ENCODE assay signal across 8 cellular contexts in the genomic region with DNA sequence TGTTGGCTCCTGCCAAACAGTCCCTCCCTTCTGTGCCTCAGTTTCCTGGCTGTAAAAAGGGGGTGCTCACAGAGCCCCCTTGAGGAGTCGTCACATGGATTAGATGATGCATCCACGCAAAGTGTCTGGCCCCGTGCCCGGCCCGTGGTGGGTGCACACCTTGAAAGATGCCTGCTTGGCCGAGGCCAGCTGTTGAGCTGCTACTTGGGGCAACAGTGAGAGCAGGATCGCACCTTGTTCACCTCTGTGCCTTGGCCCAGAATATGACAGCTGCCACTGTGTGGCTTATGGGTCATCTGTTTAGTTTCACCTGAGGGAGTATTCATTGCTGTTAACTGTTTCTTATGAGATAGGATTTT. TPM values are rescaled to one million over a fixed set of nuclear protein-coding genes. Genes with fewer than 3 reads are reported as not detected.
DNase-seq lines count a peak whose midpoint lies in the region; ATAC-seq and TF ChIP-seq lines count a peak whose summit lies in the region.

No MANE protein-coding gene starts in this region.

- H3K18ac ChIP-seq in mesenchymal stem cell (ENCODE audit: low read depth in 1 of 2, low read length in 2 of 2): peak overlapping the region in 1 of 2 experiments; percentile 18

- intact Hi-C loops in activated T-helper 1 cell treated with anti-CD3 and anti-CD28 coated beads, Interleukin-12 subunit alpha, Interleukin-12 subunit beta, Interleukin-2, Interleukin-4 antibody, amounts not matched to agents 30 ng/mL and 10 ng/mL and 1 ng/mL, durations not matched to agents 14 hours and 24 hours and 36 hours (cut with micrococcal nuclease): no loop called here

- no peak overlapping the region for H3K27ac ChIP-seq in mesenchymal stem cell (ENCODE audit: low read length, poor library complexity, severe bottlenecking)

- peak overlapping the region; percentile 76 for H3K4me3 Mint-ChIP-seq in activated T-helper 1 cell treated with anti-CD3 and anti-CD28 coated beads, Interleukin-12 subunit alpha, Interleukin-12 subunit beta, Interleukin-2, Interleukin-4 antibody, amounts not matched to agents 30 ng/mL and 10 ng/mL and 1 ng/mL, durations not matched to agents 14 hours and 24 hours and 36 hours

- H2AFZ ChIP-seq in mesenchymal stem cell (ENCODE audit: low read depth, low read length): no peak overlapping the region

- H3K4me2 ChIP-seq in mesenchymal stem cell (ENCODE audit: low read length, poor library complexity, severe bottlenecking): peak overlapping the region; percentile 77

- no peak overlapping the region for H3K14ac ChIP-seq in mesenchymal stem cell (ENCODE audit: low read length in 2 of 2)

- no peak overlapping the region for H2BK15ac ChIP-seq in mesenchymal stem cell (ENCODE audit: low read depth, poor library complexity, severe bottlenecking)

- H3K4ac ChIP-seq in mesenchymal stem cell (ENCODE audit: low read depth in 1 of 2, low read length in 2 of 2): no peak overlapping the region

- H3K4me3 ChIP-seq in GM12865 (ENCODE audit: low read depth, low read length) (peak overlapping the region; percentile 49), mesenchymal stem cell (ENCODE audit: insufficient read depth in 1 of 2, low read depth in 1 of 2, low read length in 2 of 2) (peak overlapping the region in 1 of 2 experiments; percentile 82)

- H2BK120ac ChIP-seq in mesenchymal stem cell (ENCODE audit: low read depth, low read length): no peak overlapping the region

- H4K91ac ChIP-seq in mesenchymal stem cell (ENCODE audit: low read length): no peak overlapping the region

- ATAC-seq in HG02759 (IDR thresholded peaks at IDR 0.05; ENCODE audit: unreplicated experiment): peak; percentile 17

- 53% methylated on average over 7 of the region's 7 CpGs for WGBS in mesenchymal stem cell

- no peak overlapping the region for H4K8ac ChIP-seq in mesenchymal stem cell (ENCODE audit: low read length)

- H3K9me3 Mint-ChIP-seq in activated T-helper 1 cell treated with anti-CD3 and anti-CD28 coated beads, Interleukin-12 subunit alpha, Interleukin-12 subunit beta, Interleukin-2, Interleukin-4 antibody, amounts not matched to agents 30 ng/mL and 10 ng/mL and 1 ng/mL, durations not matched to agents 14 hours and 24 hours and 36 hours: no peaks in the 10 kb centered on the region

- H3K4me1 ChIP-seq in mesenchymal stem cell (ENCODE audit: control insufficient read depth, insufficient read depth, low read depth, low read length): peaks cover 26% of the 10 kb centered on the region

- H2AK5ac ChIP-seq in mesenchymal stem cell (ENCODE audit: low read length, severe bottlenecking): no peak overlapping the region

- H3K27me3 ChIP-seq in mesenchymal stem cell (ENCODE audit: control insufficient read depth in 1 of 2, insufficient read depth in 1 of 2, low read length in 2 of 2): no peaks in the 10 kb centered on the region

- H2BK12ac ChIP-seq in mesenchymal stem cell (ENCODE audit: low read length in 2 of 2): no peak overlapping the region

- no peak overlapping the region for H3K23ac ChIP-seq in mesenchymal stem cell (ENCODE audit: low read length in 2 of 2)

- no peaks in the 10 kb centered on the region for H3K27me3 Mint-ChIP-seq in activated T-helper 1 cell treated with anti-CD3 and anti-CD28 coated beads, Interleukin-12 subunit alpha, Interleukin-12 subunit beta, Interleukin-2, Interleukin-4 antibody, amounts not matched to agents 30 ng/mL and 10 ng/mL and 1 ng/mL, durations not matched to agents 14 hours and 24 hours and 36 hours (ENCODE audit: insufficient read depth)

- H3K36me3 ChIP-seq in mesenchymal stem cell (ENCODE audit: control insufficient read depth in 1 of 2, insufficient read depth in 2 of 2, low read depth in 1 of 2, low read length in 2 of 2): peaks cover 0 to 3% of the 10 kb centered on the region in 2 experiments

- peaks cover 29% of the 10 kb centered on the region for H3K79me1 ChIP-seq in mesenchymal stem cell (replicated peaks; ENCODE audit: low read length, poor library complexity, severe bottlenecking)

- no peaks in the 10 kb centered on the region for H3K36me3 Mint-ChIP-seq in activated T-helper 1 cell treated with anti-CD3 and anti-CD28 coated beads, Interleukin-12 subunit alpha, Interleukin-12 subunit beta, Interleukin-2, Interleukin-4 antibody, amounts not matched to agents 30 ng/mL and 10 ng/mL and 1 ng/mL, durations not matched to agents 14 hours and 24 hours and 36 hours (ENCODE audit: low read depth)

- H3K27ac Mint-ChIP-seq in activated T-helper 1 cell treated with anti-CD3 and anti-CD28 coated beads, Interleukin-12 subunit alpha, Interleukin-12 subunit beta, Interleukin-2, Interleukin-4 antibody, amounts not matched to agents 30 ng/mL and 10 ng/mL and 1 ng/mL, durations not matched to agents 14 hours and 24 hours and 36 hours: no peak overlapping the region

- H3K4me1 Mint-ChIP-seq in activated T-helper 1 cell treated with anti-CD3 and anti-CD28 coated beads, Interleukin-12 subunit alpha, Interleukin-12 subunit beta, Interleukin-2, Interleukin-4 antibody, amounts not matched to agents 30 ng/mL and 10 ng/mL and 1 ng/mL, durations not matched to agents 14 hours and 24 hours and 36 hours (ENCODE audit: low read depth): peaks cover 20% of the 10 kb centered on the region

- TF ChIP-seq CTCF in GM12865 (IDR thresholded peaks at IDR 0.05; ENCODE audit: insufficient read depth, low read depth, low read length, missing control alignments): no peak

- H3K9ac ChIP-seq in mesenchymal stem cell (ENCODE audit: low read length): peak overlapping the region; percentile 84

- no peaks in the 10 kb centered on the region for H3K9me3 ChIP-seq in mesenchymal stem cell (ENCODE audit: control insufficient read depth, low read length)

- no peak overlapping the region for H2BK5ac ChIP-seq in mesenchymal stem cell (ENCODE audit: low read depth, low read length, poor library complexity, severe bottlenecking)

- DNase-seq in GM12865 (ENCODE audit: low read depth): peak; percentile 28
- DNase-seq in activated T-helper 1 cell treated with anti-CD3 and anti-CD28 coated beads, Interleukin-12 subunit alpha, Interleukin-12 subunit beta, Interleukin-2, Interleukin-4 antibody, amounts not matched to agents 30 ng/mL and 10 ng/mL and 1 ng/mL, durations not matched to agents 14 hours and 24 hours and 36 hours (ENCODE audit: low spot score): no peak
- DNase-seq in mesenchymal stem cell: no peak
- no peak for DNase-seq in occipital lobe (lab: John Stamatoyannopoulos, UW)
- no peak for DNase-seq in foreskin melanocyte
- DNase-seq in NCI-H1694 treated with DMSO at 0.1 percent for 48 hours (lab: John Stamatoyannopoulos, UW): no peak
- no peak for DNase-seq in DMS153 treated with DMSO at 0.1 percent for 48 hours (lab: John Stamatoyannopoulos, UW; ENCODE audit: unreplicated experiment)

RNA-seq across cellular contexts. Expression of a gene that starts 17.7 kb away (rescaled TPM):
- total RNA-seq in activated T-helper 1 cell treated with anti-CD3 and anti-CD28 coated beads, Interleukin-12 subunit alpha, Interleukin-12 subunit beta, Interleukin-2, Interleukin-4 antibody, amounts not matched to agents 30 ng/mL and 10 ng/mL and 1 ng/mL, durations not matched to agents 14 hours and 24 hours and 36 hours: 6.1 and 7.6 TPM in 2 replicates
- 9.9 TPM for polyA plus RNA-seq in mesenchymal stem cell (2013, experiment 1 of 2)
- polyA plus RNA-seq in mesenchymal stem cell (2013, experiment 2 of 2): 9.4 TPM
- total RNA-seq in occipital lobe: 6.6 TPM
